Comparison of ENCODE assay signal across 16 cellular contexts in genomic region chr12:101653030-101653429, GRCh38. TPM values are rescaled to one million over a fixed set of nuclear protein-coding genes. Genes with fewer than 3 reads are reported as not detected.
DNase-seq lines count a peak whose midpoint lies in the region; ATAC-seq and TF ChIP-seq lines count a peak whose summit lies in the region.
"Had no signal": no experiment of that assay in that cellular context is flagged by ENCODE, and none has a peak within 500 bp of the region (broad histone marks: within the 10 kb centered on the region; RNA-seq: fewer than 3 reads in every experiment).

No MANE protein-coding gene starts in this region.

- DNase-seq in NCI-H69 (lab: John Stamatoyannopoulos, UW) = peak; percentile 22
- no peak for DNase-seq in left colon
- DNase-seq in activated naive CD8-positive, alpha-beta T cell treated with anti-CD3 and anti-CD28 coated beads for 36 hours = no peak
- DNase-seq in NCI-H2171 (lab: John Stamatoyannopoulos, UW) = no peak
- no peak for DNase-seq in effector memory CD4-positive, alpha-beta T cell
- DNase-seq: BE2C; CD8-positive, alpha-beta T cell; COR-L47; DMS153; DMS79 treated with DMSO at 0.1 percent for 48 hours; EL had no signal

- H3K9me3 ChIP-seq in effector memory CD4-positive, alpha-beta T cell (ENCODE audit: control insufficient read depth, low read length) = no peaks in the 10 kb centered on the region
- H3K9me3 ChIP-seq: A549, BE2C, HAP-1 had no signal

- H3K36me3 ChIP-seq in effector memory CD4-positive, alpha-beta T cell (ENCODE audit: control insufficient read depth, insufficient read depth, low read length) = no peaks in the 10 kb centered on the region
- H3K36me3 ChIP-seq: BE2C, HAP-1 had no signal

- H3K27ac Mint-ChIP-seq in activated naive CD8-positive, alpha-beta T cell treated with anti-CD3 and anti-CD28 coated beads for 36 hours = no peak overlapping the region
- H3K27ac Mint-ChIP-seq: CD8-positive, alpha-beta T cell had no signal

- H3K4me1 ChIP-seq in effector memory CD4-positive, alpha-beta T cell (ENCODE audit: control insufficient read depth, insufficient read depth, low read length, poor library complexity, severe bottlenecking) = no peaks in the 10 kb centered on the region
- H3K4me1 ChIP-seq: A549, BE2C had no signal

- H3K4me3 Mint-ChIP-seq in activated naive CD8-positive, alpha-beta T cell treated with anti-CD3 and anti-CD28 coated beads for 36 hours = no peak overlapping the region
- H3K4me3 Mint-ChIP-seq: CD8-positive, alpha-beta T cell had no signal

- ATAC-seq in left colon = peak; percentile 47
- ATAC-seq: A549; CD8-positive, alpha-beta T cell had no signal

- intact Hi-C loops in left colon (cut with DNase I, micrococcal nuclease) = no loop called here

- H3K27me3 ChIP-seq in effector memory CD4-positive, alpha-beta T cell (replicated peaks; ENCODE audit: control insufficient read depth, insufficient read depth, low read length, poor library complexity, severe bottlenecking) = no peaks in the 10 kb centered on the region
- H3K27me3 ChIP-seq: BE2C had no signal

- H3K4me1 Mint-ChIP-seq in activated naive CD8-positive, alpha-beta T cell treated with anti-CD3 and anti-CD28 coated beads for 36 hours = no peaks in the 10 kb centered on the region

- TF ChIP-seq CTCF in VCaP (conservative IDR thresholded peaks at IDR 0.05) = no peak

- no peaks in the 10 kb centered on the region for H3K9me3 Mint-ChIP-seq in activated naive CD8-positive, alpha-beta T cell treated with anti-CD3 and anti-CD28 coated beads for 36 hours
- H3K9me3 Mint-ChIP-seq: CD8-positive, alpha-beta T cell had no signal

- H3K27me3 Mint-ChIP-seq in activated naive CD8-positive, alpha-beta T cell treated with anti-CD3 and anti-CD28 coated beads for 36 hours = peaks cover 11% of the 10 kb centered on the region

- no peak overlapping the region for H3K4me3 ChIP-seq in effector memory CD4-positive, alpha-beta T cell (ENCODE audit: insufficient read depth, low read depth, low read length, poor library complexity, severe bottlenecking)
- H3K4me3 ChIP-seq: A549, HAP-1 had no signal

- H3K36me3 Mint-ChIP-seq in activated naive CD8-positive, alpha-beta T cell treated with anti-CD3 and anti-CD28 coated beads for 36 hours = no peaks in the 10 kb centered on the region
- H3K36me3 Mint-ChIP-seq: CD8-positive, alpha-beta T cell had no signal

- peak overlapping the region; percentile 33 for H3K27ac ChIP-seq in VCaP
- no peak overlapping the region for H3K27ac ChIP-seq in effector memory CD4-positive, alpha-beta T cell (ENCODE audit: insufficient read depth, low read length, poor library complexity, severe bottlenecking)
- H3K27ac ChIP-seq: A549 had no signal

RNA-seq across cellular contexts. Expression of gene CHPT1, which starts 44.4 kb away (rescaled TPM):
- total RNA-seq in left colon = 100 to 1,000 TPM in 1 of 2 donors, 10 to 100 TPM in 1; 92.5 to 104 TPM
- total RNA-seq in activated naive CD8-positive, alpha-beta T cell treated with anti-CD3 and anti-CD28 coated beads for 36 hours = 10 to 100 TPM; 21.5 to 22.8 TPM

RNA-seq across cellular contexts. Expression of gene MYBPC1, which starts 58.3 kb away (rescaled TPM):
- 10 to 100 TPM; 17.3 to 24.8 TPM for total RNA-seq in left colon
- not detected for total RNA-seq in activated naive CD8-positive, alpha-beta T cell treated with anti-CD3 and anti-CD28 coated beads for 36 hours
- total RNA-seq: CD8-positive, alpha-beta T cell; H1; HT-29 had no signal

Comparison
In these comparisons a context has a peak if more than half of its experiments do, and no peak if none do; other contexts are left out.
1. RNA of gene MYBPC1, which starts 58.3 kb away (total RNA-seq): 17.3 to 24.8 TPM in left colon; not detected in activated naive CD8-positive, alpha-beta T cell treated with anti-CD3 and anti-CD28 coated beads for 36 hours; every median in the first group is over 10 times any median in the second.